Comparison of ENCODE assay signal across 8 cellular contexts in genomic region chr1:174022080-174022975, GRCh38. TPM values are rescaled to one million over a fixed set of nuclear protein-coding genes. Genes with fewer than 3 reads are reported as not detected.
A peak's percentile ranks its signal among the peaks of the same experiment; 100 is the strongest.
DNase-seq lines count a peak whose midpoint lies in the region; TF ChIP-seq lines count a peak whose summit lies in the region.

TSS of gene RC3H1 (minus strand) at chr1:174022357. CDS start at chr1:173992985, 29,372 bp downstream.

- 0 to 1% methylated on average over 36 to 68 of the region's 78 CpGs for WGBS in testis, 2 donors

- peaks cover 38% of the 10 kb centered on the region for H3K4me1 ChIP-seq in osteoblast (ENCODE audit: insufficient read depth, low read length)
- peaks cover 29% of the 10 kb centered on the region for H3K4me1 ChIP-seq in testis

- TF ChIP-seq CTCF in GM06990 (IDR thresholded peaks at IDR 0.05; ENCODE audit: insufficient read depth, low read length, poor library complexity, severe bottlenecking) (no peak), HFF-Myc (IDR thresholded peaks at IDR 0.05; ENCODE audit: low read depth, low read length, missing control alignments) (no peak), osteoblast (IDR thresholded peaks at IDR 0.05; ENCODE audit: extremely low read depth, low read depth, low read length) (no peak), testis (IDR thresholded peaks at IDR 0.05) (no peak)

- H3K27ac ChIP-seq in osteoblast (ENCODE audit: low read depth, low read length) (peak within 1 kb of the TSS; percentile 96), testis (peak within 1 kb of the TSS; percentile 96 to 98)

- H3K9me3 Mint-ChIP-seq in activated naive CD4-positive, alpha-beta T cell treated with anti-CD3 and anti-CD28 coated beads, Interleukin-2, amount 50 U/mL, for 24 hours: no peaks in the 10 kb centered on the region

- H3K4me3 Mint-ChIP-seq in activated naive CD4-positive, alpha-beta T cell treated with anti-CD3 and anti-CD28 coated beads, Interleukin-2, amount 50 U/mL, for 24 hours: peak within 1 kb of the TSS; percentile 97

- peaks cover 30% of the 10 kb centered on the region for H4K20me1 ChIP-seq in osteoblast (ENCODE audit: insufficient read depth, low read length)

- no peaks in the 10 kb centered on the region for H3K36me3 ChIP-seq in GM06990 (ENCODE audit: control insufficient read depth, insufficient read depth, low read length)
- no peaks in the 10 kb centered on the region for H3K36me3 ChIP-seq in osteoblast (ENCODE audit: insufficient read depth, low read length)
- no peaks in the 10 kb centered on the region for H3K36me3 ChIP-seq in testis (ENCODE audit: low read depth, missing control alignments)

- H3K27me3 ChIP-seq in GM06990 (replicated peaks; ENCODE audit: control insufficient read depth, insufficient read depth, low read length) (no peaks in the 10 kb centered on the region), osteoblast (ENCODE audit: insufficient read depth, low read length) (no peaks in the 10 kb centered on the region), testis (no peaks in the 10 kb centered on the region)

- peak within 1 kb of the TSS; percentile 97 for H3K4me2 ChIP-seq in osteoblast (ENCODE audit: insufficient read depth, low read length)

- intact Hi-C loops in testis (cut with DNase I; ENCODE audit: low total_unique reads): no loop called here

- peaks cover 6% of the 10 kb centered on the region for H3K36me3 Mint-ChIP-seq in activated naive CD4-positive, alpha-beta T cell treated with anti-CD3 and anti-CD28 coated beads, Interleukin-2, amount 50 U/mL, for 24 hours

- H2AFZ ChIP-seq in osteoblast (ENCODE audit: low read length): peak within 1 kb of the TSS; percentile 97

- H3K9me3 ChIP-seq in osteoblast (ENCODE audit: low read depth, low read length) (no peaks in the 10 kb centered on the region), testis (no peaks in the 10 kb centered on the region)

- H3K79me2 ChIP-seq in osteoblast (ENCODE audit: insufficient read depth, low read length): peaks cover 47% of the 10 kb centered on the region

- no peaks in the 10 kb centered on the region for H3K27me3 Mint-ChIP-seq in activated naive CD4-positive, alpha-beta T cell treated with anti-CD3 and anti-CD28 coated beads, Interleukin-2, amount 50 U/mL, for 24 hours

- H3K4me3 ChIP-seq in GM06990 (replicated peaks; ENCODE audit: low read depth, low read length): peak within 1 kb of the TSS; percentile 90
- H3K4me3 ChIP-seq in HFF-Myc (replicated peaks; ENCODE audit: low read depth, low read length): peak within 1 kb of the TSS; percentile 77
- H3K4me3 ChIP-seq in osteoblast (ENCODE audit: insufficient read depth, low read length): peak within 1 kb of the TSS; percentile 90
- H3K4me3 ChIP-seq in testis: peak within 1 kb of the TSS; percentile 98 to 99

- DNase-seq in GM06990 (ENCODE audit: extremely low read depth, insufficient read length) (peak; percentile 92), HFF-Myc (ENCODE audit: extremely low read depth, low read depth) (peak; percentile 39), NAMALWA (ENCODE audit: low spot score) (peak; percentile 96), SKM-1 (lab: John Stamatoyannopoulos, UW; ENCODE audit: unreplicated experiment) (peak; percentile 94), globus pallidus (ENCODE audit: low spot score) (peak; percentile 95), osteoblast (ENCODE audit: insufficient read length, low spot score, missing footprints) (peak; percentile 97), testis (peak; percentile 94)

- peaks cover 49% of the 10 kb centered on the region for H3K4me1 Mint-ChIP-seq in activated naive CD4-positive, alpha-beta T cell treated with anti-CD3 and anti-CD28 coated beads, Interleukin-2, amount 50 U/mL, for 24 hours

- peak within 1 kb of the TSS; percentile 100 for H3K27ac Mint-ChIP-seq in activated naive CD4-positive, alpha-beta T cell treated with anti-CD3 and anti-CD28 coated beads, Interleukin-2, amount 50 U/mL, for 24 hours

- TF ChIP-seq POLR2A in testis (IDR thresholded peaks at IDR 0.05): peak; percentile 83

RNA-seq across cellular contexts. Expression of gene RC3H1, which starts in this region (rescaled TPM):
- total RNA-seq in osteoblast (29.8 and 31.8 TPM in 2 replicates), testis (10 to 100 TPM; 39.8 to 40.9 TPM)
- 14.3 TPM for polyA plus RNA-seq in testis (ENCODE audit: insufficient read depth, low read depth, low replicate concordance)

Comparison
In these comparisons a context has a peak if more than half of its experiments do, and no peak if none do; other contexts are left out.
1. Peak in every context shown above with its lines: DNase-seq, H3K4me3 ChIP-seq and H3K27ac ChIP-seq.
2. DNase-seq: peak in every context shown above with its lines; median percentile 97 in osteoblast; 96 in NAMALWA; 95 in globus pallidus; 94 in SKM-1; 94 in testis; 92 in GM06990; 39 in HFF-Myc.